ENCODE assay signal across 22 cellular contexts in the genomic region with DNA sequence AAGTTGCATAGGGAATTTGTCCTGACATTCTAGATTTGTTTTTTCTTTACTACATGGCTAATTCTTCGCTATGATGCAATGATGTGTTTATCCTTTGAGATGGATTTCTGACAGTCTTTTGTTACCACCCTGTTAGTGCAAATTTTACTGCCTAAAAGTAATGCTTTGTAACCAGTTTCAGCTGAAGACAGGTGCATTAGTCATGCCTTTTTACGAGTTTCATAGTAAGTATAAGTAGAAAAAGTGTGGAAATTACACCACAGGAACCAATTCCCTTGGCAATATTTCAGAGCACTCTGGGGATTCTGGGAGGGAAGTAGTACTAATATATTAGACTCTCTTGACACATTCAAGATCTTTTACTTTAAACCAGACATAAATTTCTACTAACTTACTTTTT.
DNase-seq lines count a peak whose midpoint lies in the region; ATAC-seq, FAIRE-seq and TF ChIP-seq lines count a peak whose summit lies in the region.
"Had no signal": no experiment of that assay in that cellular context is flagged by ENCODE, and none has a peak within 500 bp of the region (broad histone marks: within the 10 kb centered on the region; RNA-seq: fewer than 3 reads in every experiment).

No MANE protein-coding gene starts in this region.

- H2BK120ac ChIP-seq in IMR-90 (ENCODE audit: low read depth, low read length) = no peak overlapping the region
- no peak overlapping the region for H2BK120ac ChIP-seq in H1 (replicated peaks; ENCODE audit: low read depth, low read length)

- H2AK9ac ChIP-seq in IMR-90 (replicated peaks; ENCODE audit: low read depth, low read length, poor library complexity) = no peak overlapping the region

- no peak overlapping the region for H3K4me3 ChIP-seq in A673 (ENCODE audit: low read depth, low read length, poor library complexity, severe bottlenecking)
- H3K4me3 ChIP-seq in IMR-90 (ENCODE audit: insufficient read depth, low read depth, low read length) = no peak overlapping the region
- H3K4me3 ChIP-seq in H1 (ENCODE audit: extremely low read depth in 1 of 4, insufficient read depth in 2 of 4, low read depth in 3 of 4, low read length in 4 of 4) = no peak overlapping the region
- H3K4me3 ChIP-seq: MG63 had no signal

- H2BK20ac ChIP-seq in IMR-90 (ENCODE audit: low read depth, low read length) = no peak overlapping the region
- no peak overlapping the region for H2BK20ac ChIP-seq in H1 (ENCODE audit: low read length)

- no peak overlapping the region for H2BK12ac ChIP-seq in H1 (ENCODE audit: low read depth, low read length)

- H2AK5ac ChIP-seq in IMR-90 (ENCODE audit: low read depth, low read length) (no peak overlapping the region), H1 (ENCODE audit: low read depth, low read length) (no peak overlapping the region)

- WGBS in IMR-90 (ENCODE audit: extremely low coverage in 2 of 2, insufficient read length in 1 of 2), 2 experiments = no CpG with 5 or more reads among the region's 2 CpGs
- 96% methylated on average over 2 of the region's 2 CpGs; no CpG with 5 or more reads in 1 of the 2 experiments for WGBS in H1 (ENCODE audit: extremely low coverage in 1 of 2, insufficient coverage in 1 of 2, insufficient read length in 1 of 2, insufficient replicate concordance in 2 of 2, low coverage in 1 of 2, low lambda C conversion rate in 2 of 2, missing lambda C conversion rate in 1 of 2), 2 experiments

- H3K4me2 ChIP-seq in IMR-90 (ENCODE audit: low read depth, low read length) = no peak overlapping the region
- no peak overlapping the region for H3K4me2 ChIP-seq in H1 (ENCODE audit: insufficient read depth in 1 of 2, low read depth in 2 of 2, low read length in 2 of 2)
- H3K4me2 ChIP-seq: KMS-11 had no signal

- POLR2A ChIA-PET in A673 (lab: Charles Lee; ENCODE audit: low non-redundant PET) = no interaction called here
- POLR2A ChIA-PET in IMR-90 (lab: Charles Lee; ENCODE audit: unreplicated experiment) = no interaction called here
- POLR2A ChIA-PET in H1 (lab: Charles Lee; ENCODE audit: partially characterized antibody) = interaction anchor here (1.8 to 2.4 kb wide), 2 partner anchors 8 to 11 kb away, joined by 5 to 9 read pairs; no protein-coding TSS in a partner anchor

- H3K4ac ChIP-seq in IMR-90 (ENCODE audit: low read depth, low read length) (no peak overlapping the region), H1 (replicated peaks; ENCODE audit: insufficient read length, low read depth, low read length) (no peak overlapping the region)

- BruUV-seq in A673 (replicated peaks; lab: Mats Ljungman, UMichigan) (no TSS peak), IMR-90 (replicated peaks; lab: Mats Ljungman, UMichigan) (no TSS peak)

- TF ChIP-seq CTCF in A673 (conservative IDR thresholded peaks at IDR 0.05; ENCODE audit: low read depth, low read length) = no peak
- no peak for TF ChIP-seq CTCF in IMR-90 (conservative IDR thresholded peaks at IDR 0.05; ENCODE audit: low read depth, low read length)
- TF ChIP-seq CTCF in H1 (IDR thresholded peaks at IDR 0.05; ENCODE audit: control extremely low read depth in 1 of 3, insufficient read depth in 1 of 3, low read depth in 1 of 3, low read length in 3 of 3) = no peak

- H2BK5ac ChIP-seq in IMR-90 (ENCODE audit: low read depth, low read length, poor library complexity, severe bottlenecking) (no peak overlapping the region), H1 (ENCODE audit: low read depth, low read length) (no peak overlapping the region)

- H4K8ac ChIP-seq in IMR-90 (ENCODE audit: low read depth in 2 of 2, low read length in 2 of 2) (no peak overlapping the region), H1 (ENCODE audit: extremely low read depth, insufficient read depth, low read length) (no peak overlapping the region)

- H4K5ac ChIP-seq in IMR-90 (ENCODE audit: low read depth, low read length) (no peak overlapping the region), H1 (ENCODE audit: insufficient read length, low read depth, low read length) (no peak overlapping the region)

- dilution Hi-C loops in IMR-90 (cut with HindIII; ENCODE audit: low sequenced_read_pairs, unreplicated experiment) = no loop called here

- no peak overlapping the region for H2BK15ac ChIP-seq in IMR-90 (ENCODE audit: low read depth, low read length)
- H2BK15ac ChIP-seq in H1 (ENCODE audit: low read length) = no peak overlapping the region

- H4K20me1 ChIP-seq in IMR-90 (ENCODE audit: insufficient read depth, low read length) = no peaks in the 10 kb centered on the region
- no peaks in the 10 kb centered on the region for H4K20me1 ChIP-seq in H1 (replicated peaks in 1 of 2; ENCODE audit: control insufficient read depth in 1 of 2, insufficient read depth in 2 of 2, low read length in 2 of 2)

- peak; percentile 13 for FAIRE-seq in H1 (lab: Jason Lieb, UNC)

- H2AFZ ChIP-seq in IMR-90 (replicated peaks; ENCODE audit: low read length, poor library complexity) = no peak overlapping the region
- no peak overlapping the region for H2AFZ ChIP-seq in H1 (ENCODE audit: low read length)

- CTCF ChIA-PET in A673 (lab: Charles Lee) (no interaction called here), IMR-90 (lab: Yijun Ruan, JAX) (no interaction called here), H1 (lab: Charles Lee; ENCODE audit: partially characterized antibody) (interaction anchor here (0.7 to 1.8 kb wide), 2 partner anchors 10 to 51 kb away, joined by 3 to 4 read pairs; no protein-coding TSS in a partner anchor)

- TF ChIP-seq POLR2A in IMR-90 (IDR thresholded peaks at IDR 0.05; ENCODE audit: low read depth, low read length) = no peak
- no peak for TF ChIP-seq POLR2A in H1 (IDR thresholded peaks at IDR 0.05; ENCODE audit: control extremely low read depth in 1 of 2, low read depth in 2 of 2, low read length in 2 of 2)
- TF ChIP-seq POLR2A in GM18505 (IDR thresholded peaks at IDR 0.05; ENCODE audit: borderline replicate concordance, extremely low read depth, insufficient read depth, insufficient read length) = no peak

- in situ Hi-C loops in IMR-90 (cut with MboI; ENCODE audit: low sequenced_read_pairs) = no loop called here

- H3K23me2 ChIP-seq in H1 (ENCODE audit: low read depth, low read length) = no peaks in the 10 kb centered on the region

- H3K36me3 ChIP-seq in A673 (ENCODE audit: insufficient read depth, low read length, poor library complexity, severe bottlenecking) = no peaks in the 10 kb centered on the region
- no peaks in the 10 kb centered on the region for H3K36me3 ChIP-seq in IMR-90 (ENCODE audit: control insufficient read depth, insufficient read depth, low read length)
- H3K36me3 ChIP-seq in H1 (ENCODE audit: control insufficient read depth in 2 of 4, insufficient read depth in 4 of 4, low read length in 3 of 4) = no peaks in the 10 kb centered on the region
- H3K36me3 ChIP-seq: MG63 had no signal

- ATAC-seq in IMR-90 (ENCODE audit: low read depth) (no peak), GM18505 (IDR thresholded peaks at IDR 0.05; ENCODE audit: unreplicated experiment) (no peak)
- ATAC-seq: CD8-positive, alpha-beta T cell; T-cell had no signal

- TF ChIP-seq RAD21 in IMR-90 (IDR thresholded peaks at IDR 0.05; ENCODE audit: low read length) (no peak), H1 (IDR thresholded peaks at IDR 0.05 in 1 of 2, conservative IDR thresholded peaks at IDR 0.05 in 1 of 2; ENCODE audit: low read depth in 2 of 2, low read length in 2 of 2) (no peak)

- H3K14ac ChIP-seq in IMR-90 (replicated peaks; ENCODE audit: low read depth, low read length) (no peak overlapping the region), H1 (ENCODE audit: insufficient read length) (no peak overlapping the region)

- H3K18ac ChIP-seq in IMR-90 (ENCODE audit: low read depth, low read length) (no peak overlapping the region), H1 (ENCODE audit: extremely low read depth, low read length) (no peak overlapping the region)

- no peaks in the 10 kb centered on the region for H3K9me1 ChIP-seq in IMR-90 (ENCODE audit: insufficient read depth, low read length)

- H4K91ac ChIP-seq in IMR-90 (ENCODE audit: insufficient read depth, low read depth, low read length) (no peak overlapping the region), H1 (replicated peaks; ENCODE audit: insufficient read length, low read length) (no peak overlapping the region)

- no peaks in the 10 kb centered on the region for H3K79me1 ChIP-seq in IMR-90 (ENCODE audit: low read depth in 1 of 2, low read length in 2 of 2)
- no peaks in the 10 kb centered on the region for H3K79me1 ChIP-seq in H1 (ENCODE audit: low read depth, low read length)

- H3K4me1 ChIP-seq in A673 (ENCODE audit: insufficient read depth, low read length, poor library complexity, severe bottlenecking) (no peaks in the 10 kb centered on the region), IMR-90 (ENCODE audit: control insufficient read depth, insufficient read depth, low read length) (no peaks in the 10 kb centered on the region; the same call in 1 of the 2 replicates), H1 (replicated peaks in 1 of 4; ENCODE audit: control insufficient read depth in 3 of 4, insufficient read depth in 4 of 4, low read length in 3 of 4) (peaks cover 0 to 5% (median 0%) of the 10 kb centered on the region in 4 experiments; a peak in 2 of 7 replicates)
- H3K4me1 ChIP-seq: Caco-2 had no signal

- no peaks in the 10 kb centered on the region for H3K79me2 ChIP-seq in H1 (ENCODE audit: control insufficient read depth in 1 of 2, insufficient read depth in 2 of 2, low read length in 2 of 2)

- peak; percentile 21 for DNase-seq in A673 (ENCODE audit: low spot score)
- DNase-seq in IMR-90 = no peak
- DNase-seq in NCI-H69 (lab: John Stamatoyannopoulos, UW) = peak; percentile 6
- no peak for DNase-seq in H1 (ENCODE audit: low read depth in 1 of 2, low spot score in 2 of 2)
- DNase-seq in GOT3 (lab: John Stamatoyannopoulos, UW) = no peak
- DNase-seq in mucosa of gallbladder (ENCODE audit: low spot score) = no peak
- no peak for DNase-seq in NCI-H146 (lab: John Stamatoyannopoulos, UW)
- DNase-seq: Caco-2; CD8-positive, alpha-beta T cell; H7; HFFc6; MG63; NCI-H1694; NCI-H2081; NCI-H226; NCI-H510A; NCI-H774; SHP77; T-cell had no signal

- H3K56ac ChIP-seq in IMR-90 (ENCODE audit: extremely low read depth, insufficient read depth, low read length) (no peak overlapping the region), H1 (replicated peaks; ENCODE audit: insufficient read length, low read depth, low read length) (no peak overlapping the region)

- H3K27ac ChIP-seq in A673 (ENCODE audit: low read depth, low read length, poor library complexity, severe bottlenecking) (no peak overlapping the region), IMR-90 (ENCODE audit: insufficient read depth, low read length) (no peak overlapping the region), H1 (ENCODE audit: low read depth, low read length) (no peak overlapping the region)
- H3K27ac ChIP-seq: C4-2B, KMS-11 had no signal

- H3K23ac ChIP-seq in IMR-90 (ENCODE audit: low read depth, low read length) (no peak overlapping the region), H1 (ENCODE audit: insufficient read length) (no peak overlapping the region)

- H3K9ac ChIP-seq in IMR-90 (ENCODE audit: low read depth, low read length) (no peak overlapping the region), H1 (replicated peaks in 1 of 4; ENCODE audit: extremely low read depth in 1 of 4, low read depth in 3 of 4, low read length in 3 of 4) (no peak overlapping the region)
- H3K9ac ChIP-seq: KMS-11 had no signal

- intact Hi-C loops in A673 (cut with micrococcal nuclease; ENCODE audit: unreplicated experiment) = no loop called here
- intact Hi-C loops in IMR-90 (cut with micrococcal nuclease) = loop anchor here (5.0 kb wide), 1 partner anchor 41 kb away; no protein-coding TSS in a partner anchor

- TF ChIP-seq EP300 in H1 (IDR thresholded peaks at IDR 0.05; ENCODE audit: borderline replicate concordance in 1 of 2, low read depth in 2 of 2, low read length in 2 of 2) = no peak

- no peaks in the 10 kb centered on the region for H3K27me3 ChIP-seq in A673 (replicated peaks; ENCODE audit: insufficient read depth, low read depth, low read length, poor library complexity)
- no peaks in the 10 kb centered on the region for H3K27me3 ChIP-seq in IMR-90 (ENCODE audit: control insufficient read depth, insufficient read depth, low read length)
- H3K27me3 ChIP-seq in H1 (replicated peaks in 1 of 4; ENCODE audit: control insufficient read depth in 3 of 4, extremely low read depth in 1 of 4, insufficient read depth in 3 of 4, low read length in 3 of 4) = no peaks in the 10 kb centered on the region
- H3K27me3 ChIP-seq: MG63 had no signal

- H3K9me3 ChIP-seq in A673 (ENCODE audit: low read depth, low read length, poor library complexity, severe bottlenecking) (no peaks in the 10 kb centered on the region), IMR-90 (ENCODE audit: control insufficient read depth, insufficient read depth, low read length) (no peaks in the 10 kb centered on the region), H1 (ENCODE audit: insufficient read depth in 2 of 2, low read depth in 1 of 2, low read length in 1 of 2) (no peaks in the 10 kb centered on the region)
- H3K9me3 ChIP-seq: Caco-2, MG63 had no signal

Comparison
In these comparisons a context has a peak if more than half of its experiments do, and no peak if none do; other contexts are left out.
1. DNase-seq: peak in A673 (single experiment) and NCI-H69 (single experiment); none in IMR-90 (single experiment), H1 (0 of 2), GOT3 (single experiment), mucosa of gallbladder (single experiment) and NCI-H146 (single experiment).